Comparison of ENCODE assay signal across 9 cellular contexts in genomic region chr16:35557731-35558130, GRCh38.
"Had no signal": no experiment of that assay in that cellular context is flagged by ENCODE, and none has a peak within 500 bp of the region (broad histone marks: within the 10 kb centered on the region; RNA-seq: fewer than 3 reads in every experiment).

No MANE protein-coding gene starts in this region.

- H3K4me3 ChIP-seq: GM23338, K562 had no signal

- H2AFZ ChIP-seq: GM23338 had no signal

- ATAC-seq: GM23338, K562 had no signal

- FAIRE-seq: H1, H54, K562 had no signal

- H3K4me2 ChIP-seq: GM23338 had no signal

- H3K27ac ChIP-seq: HL-60 had no signal

- DNase-seq: H9, HCEC 1CT, IMR-90, KG1 had no signal
